14 cellular contexts compared by ENCODE assay signal in the genomic region with DNA sequence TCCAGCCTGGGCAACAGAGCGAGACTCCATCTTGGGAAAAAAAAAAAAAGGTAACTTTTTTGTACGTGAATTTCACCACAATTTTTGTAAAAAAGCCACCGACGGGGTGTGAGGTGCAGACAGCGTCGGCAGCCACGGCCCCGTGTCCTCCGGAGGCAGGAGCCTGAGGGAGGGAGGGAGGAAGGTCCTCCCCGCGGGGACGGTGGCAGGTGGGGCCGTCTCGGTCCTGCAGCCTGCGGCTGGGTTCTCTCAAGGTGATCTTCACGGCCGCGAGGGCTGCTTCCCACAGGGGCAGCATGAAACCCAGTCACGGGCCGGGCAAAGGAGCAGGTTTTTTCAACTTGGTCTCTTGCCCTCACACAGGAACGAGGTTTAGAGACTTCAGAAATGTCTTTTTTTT. TPM values are rescaled to one million over a fixed set of nuclear protein-coding genes. Genes with fewer than 3 reads are reported as not detected.
DNase-seq lines count a peak whose midpoint lies in the region; ATAC-seq and TF ChIP-seq lines count a peak whose summit lies in the region.
"Had no signal": no experiment of that assay in that cellular context is flagged by ENCODE, and none has a peak within 500 bp of the region (broad histone marks: within the 10 kb centered on the region; RNA-seq: fewer than 3 reads in every experiment).

No MANE protein-coding gene starts in this region.

- no peak for TF ChIP-seq POLR2A in heart left ventricle (IDR thresholded peaks at IDR 0.05)

- 90 to 96% (median 94%) methylated on average over 21 of the region's 21 CpGs for WGBS in heart left ventricle, 4 donors
- WGBS in heart right ventricle, 2 donors: 95 to 96% methylated on average over 21 of the region's 21 CpGs

- ATAC-seq in heart left ventricle (no peak), heart right ventricle (no peak), RWPE2 (ENCODE audit: low read depth) (no peak; the same call in 2 of the 3 replicates), lower lobe of right lung (no peak), HG03280 (IDR thresholded peaks at IDR 0.05; ENCODE audit: unreplicated experiment) (no peak), HG03159 (IDR thresholded peaks at IDR 0.05; ENCODE audit: unreplicated experiment) (no peak)

- intact Hi-C loops in heart left ventricle (cut with DNase I) (no loop called here), heart right ventricle (cut with DNase I) (no loop called here), lower lobe of right lung (cut with DNase I) (no loop called here)

- DNase-seq in heart left ventricle (peak in 4 of 5 donors; percentile 2 to 36 (median 10)), heart right ventricle (no peak), RWPE2 (ENCODE audit: low spot score) (peak; percentile 56), lower lobe of right lung (peak; percentile 45), ureter (ENCODE audit: low spot score) (peak; percentile 13)
- DNase-seq: GF-D8, NCI-H1092, NCI-H146, NCI-H2081, NCI-H524, PC-9 had no signal

- H3K27me3 ChIP-seq in heart left ventricle (no peaks in the 10 kb centered on the region), heart right ventricle (no peaks in the 10 kb centered on the region), RWPE2 (ENCODE audit: insufficient read depth, poor library complexity, severe bottlenecking) (no peaks in the 10 kb centered on the region), lower lobe of right lung (ENCODE audit: low read depth) (no peaks in the 10 kb centered on the region)

- H3K4me3 ChIP-seq in heart left ventricle (no peak overlapping the region), heart right ventricle (no peak overlapping the region), RWPE2 (ENCODE audit: severe bottlenecking) (no peak overlapping the region), lower lobe of right lung (no peak overlapping the region)
- H3K4me3 ChIP-seq: PC-9 had no signal

- no peak for TF ChIP-seq CTCF in heart left ventricle (IDR thresholded peaks at IDR 0.05)
- no peak for TF ChIP-seq CTCF in heart right ventricle (IDR thresholded peaks at IDR 0.05)
- no peak for TF ChIP-seq CTCF in RWPE2 (IDR thresholded peaks at IDR 0.05; ENCODE audit: poor library complexity, severe bottlenecking)
- TF ChIP-seq CTCF in lower lobe of right lung (IDR thresholded peaks at IDR 0.05): no peak

- H3K36me3 ChIP-seq in heart left ventricle: peaks cover 0 to 38% (median 12%) of the 10 kb centered on the region in 9 donors
- peaks cover 0 to 67% (median 14%) of the 10 kb centered on the region in 9 donors for H3K36me3 ChIP-seq in heart right ventricle
- peaks cover 74% of the 10 kb centered on the region for H3K36me3 ChIP-seq in RWPE2 (ENCODE audit: low read depth)
- peaks cover 71% of the 10 kb centered on the region for H3K36me3 ChIP-seq in lower lobe of right lung

- H3K27ac ChIP-seq in heart left ventricle (no peak overlapping the region), heart right ventricle (no peak overlapping the region), RWPE2 (ENCODE audit: poor library complexity, severe bottlenecking) (no peak overlapping the region), lower lobe of right lung (no peak overlapping the region)
- H3K27ac ChIP-seq: C4-2B, PC-9 had no signal

- H3K4me1 ChIP-seq in heart left ventricle: no peaks in the 10 kb centered on the region
- H3K4me1 ChIP-seq in heart right ventricle: no peaks in the 10 kb centered on the region
- H3K4me1 ChIP-seq in RWPE2 (ENCODE audit: insufficient read depth, poor library complexity, severe bottlenecking): no peaks in the 10 kb centered on the region
- no peaks in the 10 kb centered on the region for H3K4me1 ChIP-seq in lower lobe of right lung

- H3K9me3 ChIP-seq in heart left ventricle (no peaks in the 10 kb centered on the region), heart right ventricle (peaks cover 0 to 7% (median 0%) of the 10 kb centered on the region in 11 donors), RWPE2 (ENCODE audit: severe bottlenecking) (no peaks in the 10 kb centered on the region), lower lobe of right lung (no peaks in the 10 kb centered on the region)

RNA-seq across cellular contexts. Expression of gene PLCXD1, which starts 14.0 kb away (rescaled TPM):
- total RNA-seq in heart left ventricle (1 to 10 TPM in 7 of 9 donors, under 1 TPM in 2; 0.81 to 6.8 (median 3.0) TPM), heart right ventricle (1 to 10 TPM; 1.9 to 6.5 (median 2.7) TPM), lower lobe of right lung (23.7 TPM), ureter (15.1 TPM)
- polyA plus RNA-seq in heart left ventricle (10 to 100 TPM in 1 of 2 donors, 1 to 10 TPM in 1; 1.9 to 27.0 TPM), heart right ventricle (10 to 100 TPM in 1 of 2 donors, 1 to 10 TPM in 1; 3.0 to 19.9 TPM)

RNA-seq across cellular contexts. Expression of gene GTPBP6, which starts 23.5 kb away (rescaled TPM):
- total RNA-seq in heart left ventricle (10 to 100 TPM; 31.3 to 71.5 (median 47.5) TPM), heart right ventricle (10 to 100 TPM; 29.8 to 55.4 (median 46.3) TPM), lower lobe of right lung (47.1 TPM), ureter (57.5 TPM)
- polyA plus RNA-seq in heart left ventricle (100 to 1,000 TPM in 1 of 2 donors, 10 to 100 TPM in 1; 50.6 to 102 TPM), heart right ventricle (100 to 1,000 TPM in 1 of 2 donors, 10 to 100 TPM in 1; 44.0 to 103 TPM)

Comparison
In these comparisons a context has a peak if more than half of its experiments do, and no peak if none do; other contexts are left out.
1. DNase-seq: peak in heart left ventricle (4 of 5), RWPE2 (single experiment), lower lobe of right lung (single experiment) and ureter (single experiment); none in heart right ventricle (0 of 2).